In the genomic region with DNA sequence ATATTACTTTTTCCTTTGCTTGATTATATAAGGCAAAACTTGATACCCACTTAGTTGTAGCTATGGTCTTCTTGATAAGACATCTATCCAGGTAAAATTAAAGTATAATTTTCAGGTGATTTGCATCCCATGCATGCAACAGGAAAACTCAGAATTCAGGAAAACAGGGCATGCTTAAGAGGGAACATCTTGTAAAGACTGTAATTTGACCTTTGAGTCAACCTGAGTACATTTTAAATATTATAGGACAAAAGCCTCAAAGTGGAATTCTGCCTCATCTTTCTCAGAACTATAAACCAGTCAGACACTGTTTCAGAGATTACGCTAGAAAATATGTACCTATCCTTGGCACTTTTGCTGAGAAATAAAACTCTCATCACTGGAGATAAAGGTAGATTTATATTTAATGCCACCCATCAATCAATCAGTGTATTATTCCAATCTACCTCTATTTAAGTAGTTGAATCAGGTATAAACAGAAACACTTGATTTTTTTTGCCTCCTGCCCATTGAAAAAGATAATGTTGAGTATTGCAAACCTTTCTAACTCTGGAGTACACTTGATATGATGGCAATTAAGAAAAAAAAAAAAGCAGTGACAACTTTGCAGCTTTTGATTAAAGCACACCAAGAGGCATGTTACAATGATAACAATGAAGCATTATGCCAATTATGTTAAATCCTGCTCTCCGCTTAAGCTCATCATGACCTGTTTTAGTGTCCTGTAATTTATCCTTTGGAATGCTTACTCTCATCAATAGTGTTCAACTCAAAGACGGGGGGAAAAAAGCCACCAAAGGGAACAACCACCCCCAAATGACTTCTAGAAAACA, we compare ENCODE assay signal across 8 cellular contexts. TPM values are rescaled to one million over a fixed set of nuclear protein-coding genes. Genes with fewer than 3 reads are reported as not detected.
DNase-seq lines count a peak whose midpoint lies in the region; ATAC-seq, FAIRE-seq and TF ChIP-seq lines count a peak whose summit lies in the region.

No MANE protein-coding gene starts in this region.

- no peak for ATAC-seq in heart right ventricle
- no peak for ATAC-seq in Right ventricle myocardium superior (ENCODE audit: poor library complexity)
- no peak for ATAC-seq in aorta (ENCODE audit: low FRiP score)
- no peak for ATAC-seq in HG02763 (IDR thresholded peaks at IDR 0.05; ENCODE audit: unreplicated experiment)

- DNase-seq in heart right ventricle (no peak), Right ventricle myocardium superior (no peak), astrocyte of the cerebellum (ENCODE audit: low read depth) (no peak), mesenchymal stem cell (peak; percentile 42), aorta (no peak), RCC 7860 (ENCODE audit: low spot score) (no peak), AG20443 (ENCODE audit: low spot score) (no peak)

- H3K79me1 ChIP-seq in mesenchymal stem cell (replicated peaks; ENCODE audit: low read length, poor library complexity, severe bottlenecking), result no peaks in the 10 kb centered on the region

- H3K23ac ChIP-seq in mesenchymal stem cell (ENCODE audit: low read length in 2 of 2), result no peak overlapping the region

- no peaks in the 10 kb centered on the region for H3K27me3 ChIP-seq in heart right ventricle
- H3K27me3 ChIP-seq in mesenchymal stem cell (ENCODE audit: control insufficient read depth in 1 of 2, insufficient read depth in 1 of 2, low read length in 2 of 2), result no peaks in the 10 kb centered on the region
- H3K27me3 ChIP-seq in aorta (ENCODE audit: control insufficient read depth in 1 of 2, insufficient read depth in 2 of 2, low read length in 1 of 2), result no peaks in the 10 kb centered on the region

- H3K4ac ChIP-seq in mesenchymal stem cell (ENCODE audit: low read depth in 1 of 2, low read length in 2 of 2), result no peak overlapping the region

- peak overlapping the region; percentile 69 to 97 (median 92) for H3K4me3 ChIP-seq in heart right ventricle
- peak overlapping the region; percentile 85 for H3K4me3 ChIP-seq in astrocyte of the cerebellum (ENCODE audit: low read depth, low read length)
- peak overlapping the region; percentile 22 to 95 for H3K4me3 ChIP-seq in mesenchymal stem cell (ENCODE audit: insufficient read depth in 1 of 2, low read depth in 1 of 2, low read length in 2 of 2)
- peak overlapping the region; percentile 62 to 83 for H3K4me3 ChIP-seq in aorta (ENCODE audit: low read length in 2 of 2)

- H3K27ac ChIP-seq in heart right ventricle (peak overlapping the region in 9 of 10 donors; percentile 90 to 100 (median 98)), mesenchymal stem cell (ENCODE audit: low read length, poor library complexity, severe bottlenecking) (peak overlapping the region; percentile 73), aorta (ENCODE audit: low read depth in 1 of 2, low read length in 2 of 2) (no peak overlapping the region)

- no peak overlapping the region for H2BK15ac ChIP-seq in mesenchymal stem cell (ENCODE audit: low read depth, poor library complexity, severe bottlenecking)

- intact Hi-C loops in heart right ventricle (cut with DNase I) (loop anchor here in 9 of 10 donors (5.0 to 10.0 kb wide), 22 partner anchors 143 to 1553 kb away; no protein-coding TSS in a partner anchor), Right ventricle myocardium superior (cut with DNase I) (loop anchor here (10.0 kb wide), 2 partner anchors 143 to 383 kb away; no protein-coding TSS in a partner anchor), aorta (cut with DNase I) (loop anchor here (5.0 to 10.0 kb wide), 10 partner anchors 163 to 1551 kb away; no protein-coding TSS in a partner anchor)

- 24 to 39% methylated on average over 3 of the region's 3 CpGs for WGBS in heart right ventricle, 2 donors
- WGBS in mesenchymal stem cell, result 0% methylated on average over 1 of the region's 3 CpGs
- 21 to 28% methylated on average over 3 of the region's 3 CpGs for WGBS in aorta, 2 donors

- no peak overlapping the region for H2BK12ac ChIP-seq in mesenchymal stem cell (ENCODE audit: low read length in 2 of 2)

- no peak overlapping the region for H2BK5ac ChIP-seq in mesenchymal stem cell (ENCODE audit: low read depth, low read length, poor library complexity, severe bottlenecking)

- H3K4me2 ChIP-seq in mesenchymal stem cell (ENCODE audit: low read length, poor library complexity, severe bottlenecking), result peak overlapping the region; percentile 36

- no peak overlapping the region for H4K8ac ChIP-seq in mesenchymal stem cell (ENCODE audit: low read length)

- FAIRE-seq in RCC 7860 (lab: Jason Lieb, UNC), result no peak

- peak overlapping the region; percentile 99 for H3K9ac ChIP-seq in mesenchymal stem cell (ENCODE audit: low read length)

- no peak overlapping the region for H4K91ac ChIP-seq in mesenchymal stem cell (ENCODE audit: low read length)

- no peak overlapping the region for H2AK5ac ChIP-seq in mesenchymal stem cell (ENCODE audit: low read length, severe bottlenecking)

- in situ Hi-C loops in astrocyte of the cerebellum (cut with HindIII; ENCODE audit: low sequenced_read_pairs), result loop anchor here (10.0 kb wide), 1 partner anchor 683 kb away; no protein-coding TSS in a partner anchor

- no peak for TF ChIP-seq CTCF in heart right ventricle (IDR thresholded peaks at IDR 0.05)
- TF ChIP-seq CTCF in astrocyte of the cerebellum (IDR thresholded peaks at IDR 0.05; ENCODE audit: low read depth, low read length, missing control alignments), result no peak

- H3K9me3 ChIP-seq in heart right ventricle (no peaks in the 10 kb centered on the region), mesenchymal stem cell (ENCODE audit: control insufficient read depth, low read length) (no peaks in the 10 kb centered on the region), aorta (ENCODE audit: control insufficient read depth, low read length) (peaks cover 1% of the 10 kb centered on the region)

- no peak overlapping the region for H2BK120ac ChIP-seq in mesenchymal stem cell (ENCODE audit: low read depth, low read length)

- no peak overlapping the region for H2AFZ ChIP-seq in mesenchymal stem cell (ENCODE audit: low read depth, low read length)

- no peak overlapping the region for H3K18ac ChIP-seq in mesenchymal stem cell (ENCODE audit: low read depth in 1 of 2, low read length in 2 of 2)

- H3K36me3 ChIP-seq in heart right ventricle, result peaks cover 0 to 26% (median 0%) of the 10 kb centered on the region in 9 donors
- H3K36me3 ChIP-seq in mesenchymal stem cell (ENCODE audit: control insufficient read depth in 1 of 2, insufficient read depth in 2 of 2, low read depth in 1 of 2, low read length in 2 of 2), result peaks cover 11 to 21% of the 10 kb centered on the region in 2 experiments
- no peaks in the 10 kb centered on the region for H3K36me3 ChIP-seq in aorta (ENCODE audit: control insufficient read depth in 1 of 2, insufficient read depth in 2 of 2, low read length in 1 of 2)

- H3K4me1 ChIP-seq in heart right ventricle (peaks cover 0 to 57% (median 49%) of the 10 kb centered on the region in 9 donors), mesenchymal stem cell (ENCODE audit: control insufficient read depth, insufficient read depth, low read depth, low read length) (peaks cover 5% of the 10 kb centered on the region), aorta (ENCODE audit: control insufficient read depth in 1 of 2, insufficient read depth in 2 of 2, low read length in 2 of 2) (peaks cover 0 to 3% of the 10 kb centered on the region in 2 donors)

- no peak overlapping the region for H3K14ac ChIP-seq in mesenchymal stem cell (ENCODE audit: low read length in 2 of 2)

RNA-seq across cellular contexts. Expression of a gene that starts 2.8 kb away (rescaled TPM):
- total RNA-seq in heart right ventricle, result 100 to 1,000 TPM in 8 of 10 donors, 10 to 100 TPM in 2; 78.3 to 215 (median 152) TPM
- 10 to 100 TPM in 1 of 2 donors, 1 to 10 TPM in 1; 9.9 to 83.5 TPM for polyA plus RNA-seq in heart right ventricle
- total RNA-seq in Right ventricle myocardium superior, result 133 TPM
- 334 TPM for polyA plus RNA-seq in mesenchymal stem cell (2013, experiment 1 of 2)
- polyA plus RNA-seq in mesenchymal stem cell (2013, experiment 2 of 2), result 337 TPM
- 10 to 100 TPM; 53.2 to 64.1 TPM for total RNA-seq in aorta
- 10 to 100 TPM; 19.3 to 53.8 TPM for polyA plus RNA-seq in aorta

Comparison
In these comparisons a context has a peak if more than half of its experiments do, and no peak if none do; other contexts are left out.
1. H3K27ac ChIP-seq: peak in heart right ventricle (9 of 10) and mesenchymal stem cell (single experiment); none in aorta (0 of 2).
2. Peak in every context shown above with its lines, with median percentiles within 50 percentile points of each other: H3K4me3 ChIP-seq.